ENCODE assay signal across 18 cellular contexts in genomic region chr10:18668026-18668425, GRCh38.
"Had no signal": no experiment of that assay in that cellular context is flagged by ENCODE, and none has a peak within 500 bp of the region (broad histone marks: within the 10 kb centered on the region; RNA-seq: fewer than 3 reads in every experiment).

No MANE protein-coding gene starts in this region.

- H3K27ac ChIP-seq: adrenal gland, ascending aorta, gastroesophageal sphincter, prostate gland, thyroid gland had no signal

- H3K27me3 ChIP-seq: adrenal gland, ascending aorta, gastroesophageal sphincter, thyroid gland had no signal

- H3K36me3 ChIP-seq: prostate gland had no signal

- H3K36me3 Mint-ChIP-seq: natural killer cell treated with Interleukin-12 subunit alpha and Interleukin-12 subunit beta and Interleukin-15 and Interleukin-18, amount 100 ng/mL, for 72 hours had no signal

- ATAC-seq: effector memory CD8-positive, alpha-beta T cell; gastroesophageal sphincter; left colon; natural killer cell treated with Interleukin-12 subunit alpha and Interleukin-12 subunit beta and Interleukin-15 and Interleukin-18, amount 100 ng/mL, for 72 hours had no signal

- H3K4me3 ChIP-seq: adrenal gland, ascending aorta, gastroesophageal sphincter, lung, prostate gland, thyroid gland had no signal

- DNase-seq: activated T-cell treated with anti-CD3 and anti-CD28 coated beads, Interleukin-2, amount 50 U/mL, for 1 hour; adrenal gland; effector memory CD8-positive, alpha-beta T cell; head of caudate nucleus; left colon; stimulated activated CD4-positive, alpha-beta T cell treated with anti-CD3 and anti-CD28 coated beads, Interleukin-4, amount 100 ng/mL, for 4 hours; substantia nigra; T-helper 1 cell; thyroid gland had no signal

- H3K9me3 ChIP-seq: adrenal gland, ascending aorta, gastroesophageal sphincter, prostate gland, thyroid gland had no signal

- H3K4me3 Mint-ChIP-seq: activated naive CD8-positive, alpha-beta T cell; central memory CD8-positive, alpha-beta T cell; effector memory CD8-positive, alpha-beta T cell; natural killer cell treated with Interleukin-12 subunit alpha and Interleukin-12 subunit beta and Interleukin-15 and Interleukin-18, amount 100 ng/mL, for 72 hours; stimulated activated naive CD8-positive, alpha-beta T cell treated with anti-CD3 and anti-CD28 coated beads, Interleukin-15, Interleukin-2, amounts not matched to agents 100 ng/mL and 50 ng/mL, for 24 hours had no signal

- H3K4me1 ChIP-seq: prostate gland had no signal

- FAIRE-seq: colon had no signal

- H3K27me3 Mint-ChIP-seq: activated naive CD8-positive, alpha-beta T cell; central memory CD8-positive, alpha-beta T cell; effector memory CD8-positive, alpha-beta T cell; natural killer cell treated with Interleukin-12 subunit alpha and Interleukin-12 subunit beta and Interleukin-15 and Interleukin-18, amount 100 ng/mL, for 72 hours; stimulated activated naive CD8-positive, alpha-beta T cell treated with anti-CD3 and anti-CD28 coated beads, Interleukin-15, Interleukin-2, amounts not matched to agents 100 ng/mL and 50 ng/mL, for 24 hours had no signal

- H3K27ac Mint-ChIP-seq: activated naive CD8-positive, alpha-beta T cell; effector memory CD8-positive, alpha-beta T cell; natural killer cell treated with Interleukin-12 subunit alpha and Interleukin-12 subunit beta and Interleukin-15 and Interleukin-18, amount 100 ng/mL, for 72 hours; stimulated activated naive CD8-positive, alpha-beta T cell treated with anti-CD3 and anti-CD28 coated beads, Interleukin-15, Interleukin-2, amounts not matched to agents 100 ng/mL and 50 ng/mL, for 24 hours had no signal

- H3K9me3 Mint-ChIP-seq: central memory CD8-positive, alpha-beta T cell; effector memory CD8-positive, alpha-beta T cell; natural killer cell treated with Interleukin-12 subunit alpha and Interleukin-12 subunit beta and Interleukin-15 and Interleukin-18, amount 100 ng/mL, for 72 hours; stimulated activated naive CD8-positive, alpha-beta T cell treated with anti-CD3 and anti-CD28 coated beads, Interleukin-15, Interleukin-2, amounts not matched to agents 100 ng/mL and 50 ng/mL, for 24 hours had no signal
